ENCODE assay signal across 1 cellular context in genomic region chr1:53326088-53326597, GRCh38.
TF ChIP-seq lines count a peak whose summit lies in the region.

No MANE protein-coding gene starts in this region.

TF ChIP-seq in K562, 482 proteins besides CTCF, POLR2A, EP300 and RAD21 (continued from another document and continues in another):
- TF ChIP-seq BHLHE40 (IDR thresholded peaks at IDR 0.05; ENCODE audit: low read length) (peak; percentile 60; the same call in 1 of the 2 replicates), TRIM28 (IDR thresholded peaks at IDR 0.05) (no peak; the same call in 1 of the 2 replicates), PRDM10 (IDR thresholded peaks at IDR 0.05; ENCODE audit: partially characterized antibody) (peak; percentile 37), FIP1L1 (IDR thresholded peaks at IDR 0.05; ENCODE audit: low read depth, low read length, poor library complexity, severe bottlenecking) (no peak), XRCC5 (IDR thresholded peaks at IDR 0.05; ENCODE audit: low read depth, low read length) (no peak), HNRNPL (IDR thresholded peaks at IDR 0.05; ENCODE audit: low read depth, low read length) (no peak), ARID2 (IDR thresholded peaks at IDR 0.05) (no peak), YY1 (IDR thresholded peaks at IDR 0.05; ENCODE audit: borderline replicate concordance in 1 of 3, control insufficient read depth in 1 of 3, extremely low read depth in 1 of 3, insufficient read depth in 3 of 3, insufficient read length in 1 of 3, insufficient replicate concordance in 2 of 3, low read depth in 1 of 3, low read length in 2 of 3) (peak in 2 of 3 experiments; percentile 50 to 74), MGA (IDR thresholded peaks at IDR 0.05) (no peak), CXXC5 (CRISPR knock-in tag; IDR thresholded peaks at IDR 0.05) (peak; percentile 69; the same call in 1 of the 2 replicates), RBM25 (IDR thresholded peaks at IDR 0.05; ENCODE audit: low read depth, low read length, severe bottlenecking) (peak; percentile 89), U2AF1 (optimal IDR thresholded peaks at IDR 0.05; ENCODE audit: low read depth, low read length) (peak; percentile 9), ATF1 (CRISPR knock-in tag; IDR thresholded peaks at IDR 0.05) (no peak), ATF1 (tag; IDR thresholded peaks at IDR 0.05) (peak; percentile 40; the same call in 1 of the 2 replicates), ZNF124 (CRISPR knock-in tag; IDR thresholded peaks at IDR 0.05) (no peak), CUX1 (CRISPR knock-in tag; IDR thresholded peaks at IDR 0.05) (no peak), E2F4 (CRISPR knock-in tag; IDR thresholded peaks at IDR 0.05; ENCODE audit: low read depth) (no peak), AFF1 (IDR thresholded peaks at IDR 0.05; ENCODE audit: low read depth in 1 of 2, partially characterized antibody in 2 of 2) (peak in 1 of 2 experiments; percentile 24), CHD2 (IDR thresholded peaks at IDR 0.05; ENCODE audit: low read depth, low read length) (peak; percentile 32; the same call in 1 of the 2 replicates), MAFK (IDR thresholded peaks at IDR 0.05; ENCODE audit: low read length) (peak; percentile 91), CEBPB (tag; IDR thresholded peaks at IDR 0.05) (no peak), TOE1 (IDR thresholded peaks at IDR 0.05; ENCODE audit: borderline replicate concordance) (peak; percentile 58; the same call in 1 of the 2 replicates), TOE1 (CRISPR knock-in tag; IDR thresholded peaks at IDR 0.05; ENCODE audit: borderline replicate concordance, low read depth) (no peak), CTBP1 (IDR thresholded peaks at IDR 0.05; ENCODE audit: borderline replicate concordance) (peak; percentile 68), ZNF140 (CRISPR knock-in tag; IDR thresholded peaks at IDR 0.05) (no peak), NR4A1 (CRISPR knock-in tag; IDR thresholded peaks at IDR 0.05) (no peak), NR4A1 (tag; IDR thresholded peaks at IDR 0.05) (no peak), KDM2B (CRISPR knock-in tag; IDR thresholded peaks at IDR 0.05) (0 out of 2 replicates have a peak, but pooled peaks have one; percentile 44), SPI1 (IDR thresholded peaks at IDR 0.05; ENCODE audit: borderline replicate concordance, low read depth, low read length) (no peak), MAFF (IDR thresholded peaks at IDR 0.05; ENCODE audit: low read length) (peak; percentile 82), CBX3 (IDR thresholded peaks at IDR 0.05; ENCODE audit: borderline replicate concordance in 1 of 2, low read length in 2 of 2) (peak in 1 of 2 experiments; percentile 56; a peak in 1 of 3 replicates)
